Comparison of ENCODE assay signal across 8 cellular contexts in genomic region chr20:50110141-50111047, GRCh38. TPM values are rescaled to one million over a fixed set of nuclear protein-coding genes. Genes with fewer than 3 reads are reported as not detected.
A peak's percentile ranks its signal among the peaks of the same experiment; 100 is the strongest.
DNase-seq lines count a peak whose midpoint lies in the region; ATAC-seq and TF ChIP-seq lines count a peak whose summit lies in the region.

No MANE protein-coding gene starts in this region.

- no peaks in the 10 kb centered on the region for H3K27me3 ChIP-seq in DND-41 (ENCODE audit: insufficient read depth, low read length, poor library complexity)
- no peaks in the 10 kb centered on the region for H3K27me3 ChIP-seq in OCI-LY3 (ENCODE audit: low read depth, low read length)
- no peaks in the 10 kb centered on the region for H3K27me3 ChIP-seq in naive thymus-derived CD4-positive, alpha-beta T cell (ENCODE audit: control insufficient read depth in 2 of 2, insufficient read depth in 2 of 2, low read length in 2 of 2)
- no peaks in the 10 kb centered on the region for H3K27me3 ChIP-seq in prostate gland (replicated peaks; ENCODE audit: insufficient read depth)

- WGBS in prostate gland = 38% methylated on average over 4 of the region's 4 CpGs

- DNase-seq in DND-41 = peak; percentile 47
- DNase-seq in cardiac fibroblast (ENCODE audit: low read depth in 2 of 2) = peak; percentile 55 to 65
- DNase-seq in naive thymus-derived CD4-positive, alpha-beta T cell = peak in 2 of 9 donors; percentile 13 to 29
- no peak for DNase-seq in prostate gland (ENCODE audit: low spot score)
- DNase-seq in GOT3 (lab: John Stamatoyannopoulos, UW) = no peak
- no peak for DNase-seq in inferior parietal cortex (ENCODE audit: extremely low spot score)

- ATAC-seq in DND-41 (ENCODE audit: insufficient read depth, low read depth) (peak; percentile 13; the same call in 2 of the 3 replicates), GM21825 (IDR thresholded peaks at IDR 0.05; ENCODE audit: unreplicated experiment) (peak; percentile 36)
- peak; percentile 53 for ATAC-seq in naive thymus-derived CD4-positive, alpha-beta T cell

- H3K4me3 ChIP-seq in DND-41 (ENCODE audit: low read depth in 1 of 2, low read length in 2 of 2) = peak overlapping the region in 1 of 2 experiments; percentile 80; a peak in 1 of 4 replicates
- peak overlapping the region; percentile 87; the same call in 1 of the 2 replicates for H3K4me3 ChIP-seq in OCI-LY3 (ENCODE audit: low read length)
- H3K4me3 ChIP-seq in cardiac fibroblast (replicated peaks in 1 of 2; ENCODE audit: low read depth in 2 of 2, low read length in 2 of 2) = peak overlapping the region in 1 of 2 donors; percentile 79
- peak overlapping the region; percentile 84 for H3K4me3 ChIP-seq in naive thymus-derived CD4-positive, alpha-beta T cell (ENCODE audit: low read length)
- H3K4me3 ChIP-seq in prostate gland = no peak overlapping the region

- intact Hi-C loops in naive thymus-derived CD4-positive, alpha-beta T cell (cut with micrococcal nuclease) = loop anchor here (5.0 to 10.0 kb wide), 4 partner anchors 296 to 923 kb away; partner anchors contain the start of genes ADNP (in 1 of the 2), SLC9A8 (in 1 of the 2) and STAU1 (in 1 of the 2)
- intact Hi-C loops in prostate gland (cut with DNase I) = loop anchor here (10.0 kb wide), 1 partner anchor 354 kb away; no protein-coding TSS in a partner anchor

- H3K36me3 ChIP-seq in DND-41 (ENCODE audit: insufficient read depth, low read length) = peaks cover 19% of the 10 kb centered on the region
- peaks cover 38% of the 10 kb centered on the region for H3K36me3 ChIP-seq in OCI-LY3 (replicated peaks; ENCODE audit: low read depth, low read length)
- peaks cover 0 to 13% (median 0%) of the 10 kb centered on the region in 3 experiments for H3K36me3 ChIP-seq in naive thymus-derived CD4-positive, alpha-beta T cell (ENCODE audit: control insufficient read depth in 2 of 3, insufficient read depth in 3 of 3, low read length in 3 of 3)
- H3K36me3 ChIP-seq in prostate gland = no peaks in the 10 kb centered on the region

- H3K4me1 ChIP-seq in DND-41 (ENCODE audit: insufficient read depth, low read length) (peaks cover 54% of the 10 kb centered on the region), OCI-LY3 (ENCODE audit: low read length) (peaks cover 50% of the 10 kb centered on the region), prostate gland (replicated peaks) (peaks cover 21% of the 10 kb centered on the region)
- H3K4me1 ChIP-seq in naive thymus-derived CD4-positive, alpha-beta T cell (ENCODE audit: control insufficient read depth in 2 of 2, insufficient read depth in 2 of 2, low read length in 2 of 2) = peaks cover 55 to 64% of the 10 kb centered on the region in 2 donors

- peak overlapping the region; percentile 91 to 99 (median 96) for H3K4me3 Mint-ChIP-seq in naive thymus-derived CD4-positive, alpha-beta T cell

- H3K27me3 Mint-ChIP-seq in naive thymus-derived CD4-positive, alpha-beta T cell = no peaks in the 10 kb centered on the region

- no peak for TF ChIP-seq POLR2A in prostate gland (IDR thresholded peaks at IDR 0.05)

- peaks cover 72 to 94% (median 88%) of the 10 kb centered on the region in 7 donors for H3K4me1 Mint-ChIP-seq in naive thymus-derived CD4-positive, alpha-beta T cell

- TF ChIP-seq CTCF in DND-41 (IDR thresholded peaks at IDR 0.05; ENCODE audit: borderline replicate concordance, extremely low read depth, low read length, poor library complexity, severe bottlenecking) (no peak), OCI-LY3 (IDR thresholded peaks at IDR 0.05; ENCODE audit: low read depth, low read length) (no peak), cardiac fibroblast (IDR thresholded peaks at IDR 0.05; ENCODE audit: low read depth, low read length) (no peak), prostate gland (IDR thresholded peaks at IDR 0.05) (no peak)

- H2AFZ ChIP-seq in DND-41 (ENCODE audit: low read depth, low read length) = no peak overlapping the region
- no peak overlapping the region for H2AFZ ChIP-seq in OCI-LY3 (ENCODE audit: low read depth, low read length)

- H3K27ac ChIP-seq in DND-41 (ENCODE audit: low read length) (peak overlapping the region; percentile 37), OCI-LY3 (ENCODE audit: low read length) (peak overlapping the region; percentile 2), prostate gland (no peak overlapping the region)
- H3K27ac ChIP-seq in naive thymus-derived CD4-positive, alpha-beta T cell (ENCODE audit: low read depth, low read length) = peak overlapping the region; percentile 96

- H3K4me2 ChIP-seq in DND-41 (ENCODE audit: insufficient read depth, low read length) (peak overlapping the region; percentile 91), OCI-LY3 (ENCODE audit: low read length) (peak overlapping the region; percentile 94)

- H3K79me2 ChIP-seq in DND-41 (ENCODE audit: insufficient read depth, low read length) = peaks cover 99% of the 10 kb centered on the region
- peaks cover 92% of the 10 kb centered on the region for H3K79me2 ChIP-seq in OCI-LY3 (ENCODE audit: low read length)

- H3K9me3 ChIP-seq in DND-41 (ENCODE audit: insufficient read depth, low read length, severe bottlenecking) (no peaks in the 10 kb centered on the region), OCI-LY3 (ENCODE audit: insufficient read depth, low read length) (no peaks in the 10 kb centered on the region), prostate gland (no peaks in the 10 kb centered on the region)
- no peaks in the 10 kb centered on the region for H3K9me3 ChIP-seq in naive thymus-derived CD4-positive, alpha-beta T cell (ENCODE audit: control insufficient read depth in 2 of 3, low read length in 3 of 3)

- peaks cover 0 to 17% (median 4%) of the 10 kb centered on the region in 5 donors for H3K36me3 Mint-ChIP-seq in naive thymus-derived CD4-positive, alpha-beta T cell

- peak overlapping the region; percentile 22 to 98 (median 89) for H3K27ac Mint-ChIP-seq in naive thymus-derived CD4-positive, alpha-beta T cell

- no peaks in the 10 kb centered on the region for H3K9me3 Mint-ChIP-seq in naive thymus-derived CD4-positive, alpha-beta T cell

- peak overlapping the region; percentile 18; the same call in 1 of the 2 replicates for H3K9ac ChIP-seq in DND-41 (ENCODE audit: low read depth, low read length)
- H3K9ac ChIP-seq in OCI-LY3 (ENCODE audit: low read length) = peak overlapping the region; percentile 95; the same call in 1 of the 2 replicates

- CTCF ChIA-PET in naive thymus-derived CD4-positive, alpha-beta T cell (lab: Charles Lee) = interaction anchor here (0.9 to 1.1 kb wide), 2 partner anchors 10 to 59 kb away, joined by 3 read pairs; no protein-coding TSS in a partner anchor

- POLR2A ChIA-PET in naive thymus-derived CD4-positive, alpha-beta T cell (lab: Charles Lee) = interaction anchor here (0.5 to 7.8 kb wide), 8 partner anchors 11 to 878 kb away, joined by 3 to 131 read pairs (median 4); partner anchors contain the start of gene PEDS1

- peaks cover 67% of the 10 kb centered on the region for H4K20me1 ChIP-seq in DND-41 (ENCODE audit: insufficient read depth, low read length)
- H4K20me1 ChIP-seq in OCI-LY3 (ENCODE audit: insufficient read depth, low read length) = peaks cover 67% of the 10 kb centered on the region

RNA-seq across cellular contexts. Expression of gene UBE2V1, which starts 2.6 kb away (rescaled TPM):
- total RNA-seq in naive thymus-derived CD4-positive, alpha-beta T cell = 100 to 1,000 TPM; 131 to 167 (median 140) TPM
- polyA plus RNA-seq in naive thymus-derived CD4-positive, alpha-beta T cell = 100 to 1,000 TPM; 128 to 134 TPM
- total RNA-seq in prostate gland = 10 to 100 TPM; 47.1 to 64.7 TPM

RNA-seq across cellular contexts. Expression of gene PEDS1, which starts 43.1 kb away (rescaled TPM):
- 10 to 100 TPM; 16.0 to 27.6 (median 20.8) TPM for total RNA-seq in naive thymus-derived CD4-positive, alpha-beta T cell
- 10 to 100 TPM; 18.1 to 29.3 TPM for polyA plus RNA-seq in naive thymus-derived CD4-positive, alpha-beta T cell
- total RNA-seq in prostate gland = 10 to 100 TPM; 34.5 to 54.8 TPM

Comparison
In these comparisons a context has a peak if more than half of its experiments do, and no peak if none do; other contexts are left out.
1. DNase-seq: peak in DND-41 (single experiment) and cardiac fibroblast (2 of 2); none in prostate gland (single experiment), GOT3 (single experiment) and inferior parietal cortex (single experiment).
2. H3K27ac ChIP-seq: peak in DND-41 (single experiment), OCI-LY3 (single experiment) and naive thymus-derived CD4-positive, alpha-beta T cell (single experiment); none in prostate gland (0 of 2).
3. H3K4me3 ChIP-seq: peak in OCI-LY3 (single experiment) and naive thymus-derived CD4-positive, alpha-beta T cell (single experiment); none in prostate gland (0 of 2).
4. Peak in every context shown above with its lines, with median percentiles within 50 percentile points of each other: ATAC-seq.